In the genomic region with DNA sequence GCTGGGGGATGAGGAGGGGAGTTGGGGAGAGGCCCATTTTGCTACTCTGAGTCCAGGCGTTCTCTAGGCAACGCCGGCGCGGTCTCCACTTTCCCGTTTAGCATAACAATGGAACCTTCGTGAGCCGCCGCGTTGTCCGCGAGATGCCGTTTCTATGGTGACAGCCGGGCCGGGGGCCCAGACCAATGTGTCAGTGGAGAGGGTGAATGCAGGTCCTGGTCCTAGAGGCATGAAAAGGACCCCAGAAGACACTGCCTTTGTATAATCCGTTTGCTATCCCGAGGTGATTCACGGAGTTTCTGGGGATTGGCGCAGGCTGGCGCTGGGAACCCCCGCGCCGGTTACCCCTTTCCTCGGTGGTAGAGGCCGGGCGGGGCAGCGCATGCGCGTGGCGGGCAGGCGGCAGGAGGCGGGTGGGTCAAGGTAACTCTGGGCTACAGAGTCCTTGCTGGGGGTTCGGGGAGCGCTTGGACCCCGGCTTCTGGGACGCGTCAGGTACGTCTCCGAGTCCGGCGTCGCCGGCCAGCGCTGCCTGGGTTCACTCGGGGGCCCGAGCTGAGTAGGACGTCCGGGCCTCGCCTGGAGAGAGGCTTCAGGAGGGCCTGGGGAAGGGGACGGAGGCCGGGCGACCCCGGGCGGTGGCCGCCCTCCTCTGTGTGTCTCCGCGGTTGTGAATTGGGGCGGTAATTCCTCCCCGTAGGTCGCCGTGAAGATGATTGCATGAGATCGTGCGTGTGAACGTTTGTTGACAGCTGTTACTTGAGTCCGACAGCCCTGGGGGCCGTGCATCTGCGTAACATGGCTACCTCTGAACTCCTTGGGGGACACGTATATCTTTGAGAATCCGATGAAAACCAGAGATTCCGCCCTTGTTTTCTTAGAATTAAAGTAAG, we compare ENCODE assay signal across 8 cellular contexts. TPM values are rescaled to one million over a fixed set of nuclear protein-coding genes. Genes with fewer than 3 reads are reported as not detected.
DNase-seq lines count a peak whose midpoint lies in the region; ATAC-seq, FAIRE-seq and TF ChIP-seq lines count a peak whose summit lies in the region.

A gene (plus strand): TSS at position 383 of the 893 bp plus-strand sequence. CDS start 11,417 bp downstream, outside the sequence.
A gene (minus strand): TSS at position 137 of the 893 bp plus-strand sequence. CDS start 6,224 bp downstream, outside the sequence.

- CTCF ChIA-PET in activated B cell treated with CpG ODN at 0.5 μM for 24 hours (lab: Charles Lee): interaction anchor here (1.0 to 3.1 kb wide), 2 partner anchors 25 to 604 kb away, joined by 3 to 11 read pairs; a partner anchor contains a TSS

- POLR2A ChIA-PET in activated B cell treated with CpG ODN at 0.5 μM for 24 hours (lab: Charles Lee): interaction anchor here (0.6 to 1.5 kb wide), 5 partner anchors 25 to 176 kb away, joined by 3 to 12 read pairs (median 4); a partner anchor contains a TSS

- no peak for FAIRE-seq in small intestine (lab: Jason Lieb, UNC)

- H3K9me3 ChIP-seq in small intestine (ENCODE audit: control insufficient read depth, low read depth): no peaks in the 10 kb centered on the region

- peaks cover 2 to 3% of the 10 kb centered on the region in 2 donors for H3K4me1 ChIP-seq in small intestine (ENCODE audit: control insufficient read depth in 2 of 2, insufficient read depth in 1 of 2, low read depth in 1 of 2, low read length in 1 of 2)

- peaks cover 10% of the 10 kb centered on the region for H3K4me1 Mint-ChIP-seq in activated B cell treated with CpG ODN at 0.5 μM for 24 hours

- H3K4me3 ChIP-seq in cardiac fibroblast (replicated peaks in 1 of 2; ENCODE audit: low read depth in 2 of 2, low read length in 2 of 2): peak within 1 kb of the TSS; percentile 84 to 92
- peak within 1 kb of the TSS; percentile 85 to 92 for H3K4me3 ChIP-seq in small intestine (ENCODE audit: low read depth in 1 of 2, low read length in 2 of 2)

- peak; percentile 48 for ATAC-seq in GM18870 (IDR thresholded peaks at IDR 0.05; ENCODE audit: unreplicated experiment)
- ATAC-seq in HG03139 (IDR thresholded peaks at IDR 0.05; ENCODE audit: unreplicated experiment): peak; percentile 69
- peak; percentile 84 for ATAC-seq in activated B cell treated with CpG ODN at 0.5 μM for 24 hours (ENCODE audit: low read depth)

- WGBS in small intestine, 3 donors: 0 to 1% (median 0%) methylated on average over 63 to 70 of the region's 70 CpGs

- no peaks in the 10 kb centered on the region for H3K9me3 Mint-ChIP-seq in activated B cell treated with CpG ODN at 0.5 μM for 24 hours

- H3K27me3 ChIP-seq in small intestine (ENCODE audit: control insufficient read depth in 2 of 2, insufficient read depth in 2 of 2, low read length in 2 of 2): no peaks in the 10 kb centered on the region

- peak within 1 kb of the TSS; percentile 71 to 90 for H3K27ac ChIP-seq in small intestine (ENCODE audit: low read depth in 1 of 2, low read length in 1 of 2)

- intact Hi-C loops in activated B cell treated with CpG ODN at 0.5 μM for 24 hours (cut with micrococcal nuclease): loop anchor here (1.0 to 5.0 kb wide), 5 partner anchors 25 to 604 kb away; a partner anchor contains a TSS

- no peaks in the 10 kb centered on the region for H3K36me3 ChIP-seq in small intestine (ENCODE audit: control insufficient read depth in 2 of 2, insufficient read depth in 2 of 2, low read length in 2 of 2)

- no peaks in the 10 kb centered on the region for H3K27me3 Mint-ChIP-seq in activated B cell treated with CpG ODN at 0.5 μM for 24 hours

- in situ Hi-C loops in ACHN (cut with HindIII; ENCODE audit: low pct_ligation_motif_present, low pct_unique_long_range_greater_than_20kb, low sequenced_read_pairs): no loop called here

- peak within 1 kb of the TSS; percentile 94 for H3K4me3 Mint-ChIP-seq in activated B cell treated with CpG ODN at 0.5 μM for 24 hours

- H3K36me3 Mint-ChIP-seq in activated B cell treated with CpG ODN at 0.5 μM for 24 hours (ENCODE audit: low read depth): peaks cover 6% of the 10 kb centered on the region

- no peak for TF ChIP-seq CTCF in activated B cell treated with CpG ODN at 0.5 μM for 24 hours (IDR thresholded peaks at IDR 0.05)
- TF ChIP-seq CTCF in cardiac fibroblast (IDR thresholded peaks at IDR 0.05; ENCODE audit: low read depth, low read length): no peak

- H3K27ac Mint-ChIP-seq in activated B cell treated with CpG ODN at 0.5 μM for 24 hours: peak within 1 kb of the TSS; percentile 99

- peak; percentile 85 for DNase-seq in ACHN
- DNase-seq in NCI-H2227 (lab: John Stamatoyannopoulos, UW; ENCODE audit: unreplicated experiment): peak; percentile 93
- DNase-seq in activated B cell treated with CpG ODN at 0.5 μM for 24 hours: peak; percentile 91
- DNase-seq in cardiac fibroblast (ENCODE audit: low read depth in 2 of 2): peak; percentile 91
- DNase-seq in iPS-NIHi7 (ENCODE audit: extremely low spot score): peak; percentile 99
- peak; percentile 82 for DNase-seq in small intestine

RNA-seq across cellular contexts. Expression of the first gene that starts in this region (rescaled TPM):
- total RNA-seq in activated B cell treated with CpG ODN at 0.5 μM for 24 hours: 7.3 and 14.1 TPM in 2 replicates
- polyA plus RNA-seq in small intestine: 10 to 100 TPM; 17.3 to 36.2 (median 27.5) TPM

RNA-seq across cellular contexts. Expression of the second gene that starts in this region (rescaled TPM):
- total RNA-seq in activated B cell treated with CpG ODN at 0.5 μM for 24 hours: 0.20 and 0.66 TPM in 2 replicates
- under 1 TPM in 1 of 3 donors, not detected in 2; 0.36 TPM for polyA plus RNA-seq in small intestine

Comparison
In these comparisons a context has a peak if more than half of its experiments do, and no peak if none do; other contexts are left out.
1. Peak in every context shown above with its lines: DNase-seq, ATAC-seq, H3K4me3 ChIP-seq and H3K27ac ChIP-seq.